ENCODE assay signal across 26 cellular contexts in genomic region chr15:74851960-74852359, GRCh38. TPM values are rescaled to one million over a fixed set of nuclear protein-coding genes. Genes with fewer than 3 reads are reported as not detected.
DNase-seq lines count a peak whose midpoint lies in the region; ATAC-seq and TF ChIP-seq lines count a peak whose summit lies in the region.
"Had no signal": no experiment of that assay in that cellular context is flagged by ENCODE, and none has a peak within 500 bp of the region (broad histone marks: within the 10 kb centered on the region; RNA-seq: fewer than 3 reads in every experiment).

No MANE protein-coding gene starts in this region.

- H3K9me2 ChIP-seq in PC-9 (ENCODE audit: insufficient read depth) = no peaks in the 10 kb centered on the region
- H3K9me2 ChIP-seq: SK-N-SH had no signal

- BruUV-seq in PC-9 (replicated peaks; lab: Mats Ljungman, UMichigan) = no TSS peak

- no peaks in the 10 kb centered on the region for H3K9me3 Mint-ChIP-seq in activated T-cell treated with anti-CD3 and anti-CD28 coated beads, Interleukin-2, amount 50 U/mL, for 24 hours
- no peaks in the 10 kb centered on the region for H3K9me3 Mint-ChIP-seq in activated T-helper 17 cell treated with anti-CD3 and anti-CD28 coated beads, Interleukin-2, amount 50 U/mL, for 72 hours
- no peaks in the 10 kb centered on the region for H3K9me3 Mint-ChIP-seq in stimulated activated effector memory CD8-positive, alpha-beta T cell treated with anti-CD3 and anti-CD28 coated beads, Interleukin-12 subunit alpha, Interleukin-12 subunit beta, amount 100 ng/mL, for 72 hours

- H3F3A ChIP-seq in PC-9 (ENCODE audit: insufficient read depth, low read depth) = peaks cover 18% of the 10 kb centered on the region; the same call in 1 of the 2 replicates

- peaks cover 5% of the 10 kb centered on the region; the same call in 1 of the 2 replicates for H3K79me2 ChIP-seq in PC-9 (ENCODE audit: low read depth)

- no peaks in the 10 kb centered on the region for H3K27me3 ChIP-seq in PC-9 (ENCODE audit: insufficient read depth, low read depth)
- H3K27me3 ChIP-seq: Peyer's patch had no signal

- DNase-seq in activated T-cell treated with anti-CD3 and anti-CD28 coated beads, Interleukin-2, amount 50 U/mL, for 24 hours = no peak
- no peak for DNase-seq in activated T-cell treated with anti-CD3 and anti-CD28 coated beads, Interleukin-2, amount 50 U/mL, for 1 hour
- DNase-seq in ELF-1 (ENCODE audit: low read depth, low spot score) (peak; percentile 61), PC-9 (no peak)
- no peak for DNase-seq in stimulated activated effector memory CD8-positive, alpha-beta T cell treated with anti-CD3 and anti-CD28 coated beads, Interleukin-12 subunit alpha, Interleukin-12 subunit beta, amount 100 ng/mL, for 72 hours (ENCODE audit: low spot score in 2 of 2)
- DNase-seq in activated CD4-positive, alpha-beta T cell treated with anti-CD3 and anti-CD28 coated beads, Interleukin-2, amount 50 U/mL, for 4 hours = no peak
- DNase-seq: Calu3, DMS79 treated with DMSO at 0.1 percent for 48 hours, GOT3, NCI-H1092, NCI-H1417 treated with DMSO at 0.1 percent for 48 hours, NCI-H1694 treated with DMSO at 0.1 percent for 48 hours, NCI-H2081, NCI-H2171 treated with DMSO at 0.1 percent for 48 hours, NCI-H345, NCI-H510A treated with DMSO at 0.1 percent for 48 hours, Peyer's patch, SK-N-SH, SW 1271 had no signal

- H3K4me3 ChIP-seq in PC-9 = no peak overlapping the region
- H3K4me3 ChIP-seq: HAP-1, Peyer's patch had no signal

- no peak for ATAC-seq in activated T-helper 17 cell treated with anti-CD3 and anti-CD28 coated beads, Interleukin-2, amount 50 U/mL, for 72 hours (replicated peaks)
- ATAC-seq in stimulated activated effector memory CD8-positive, alpha-beta T cell treated with anti-CD3 and anti-CD28 coated beads, Interleukin-12 subunit alpha, Interleukin-12 subunit beta, amount 100 ng/mL, for 72 hours = no peak
- ATAC-seq in GM21367 (IDR thresholded peaks at IDR 0.05; ENCODE audit: unreplicated experiment) = no peak

- peaks cover 9% of the 10 kb centered on the region for H3K4me1 Mint-ChIP-seq in activated T-cell treated with anti-CD3 and anti-CD28 coated beads, Interleukin-2, amount 50 U/mL, for 24 hours (ENCODE audit: low read depth)
- peaks cover 3% of the 10 kb centered on the region for H3K4me1 Mint-ChIP-seq in activated T-helper 17 cell treated with anti-CD3 and anti-CD28 coated beads, Interleukin-2, amount 50 U/mL, for 72 hours
- H3K4me1 Mint-ChIP-seq in stimulated activated effector memory CD8-positive, alpha-beta T cell treated with anti-CD3 and anti-CD28 coated beads, Interleukin-12 subunit alpha, Interleukin-12 subunit beta, amount 100 ng/mL, for 72 hours = peaks cover 14% of the 10 kb centered on the region

- peaks cover 12% of the 10 kb centered on the region; the same call in 1 of the 2 replicates for H4K20me1 ChIP-seq in PC-9 (ENCODE audit: insufficient read depth)

- no peaks in the 10 kb centered on the region for H3K27me3 Mint-ChIP-seq in activated T-cell treated with anti-CD3 and anti-CD28 coated beads, Interleukin-2, amount 50 U/mL, for 24 hours
- H3K27me3 Mint-ChIP-seq in activated T-helper 17 cell treated with anti-CD3 and anti-CD28 coated beads, Interleukin-2, amount 50 U/mL, for 72 hours = no peaks in the 10 kb centered on the region
- H3K27me3 Mint-ChIP-seq: B cell had no signal

- peak overlapping the region; percentile 69 for H3K27ac Mint-ChIP-seq in activated T-cell treated with anti-CD3 and anti-CD28 coated beads, Interleukin-2, amount 50 U/mL, for 24 hours
- peak overlapping the region; percentile 52 for H3K27ac Mint-ChIP-seq in activated T-helper 17 cell treated with anti-CD3 and anti-CD28 coated beads, Interleukin-2, amount 50 U/mL, for 72 hours
- H3K27ac Mint-ChIP-seq in stimulated activated effector memory CD8-positive, alpha-beta T cell treated with anti-CD3 and anti-CD28 coated beads, Interleukin-12 subunit alpha, Interleukin-12 subunit beta, amount 100 ng/mL, for 72 hours = peak overlapping the region; percentile 90
- H3K27ac Mint-ChIP-seq: B cell had no signal

- no peaks in the 10 kb centered on the region for H3K9me3 ChIP-seq in PC-9 (ENCODE audit: insufficient read depth, low read depth)
- H3K9me3 ChIP-seq: HAP-1, Peyer's patch, SK-N-SH had no signal

- peaks cover 6% of the 10 kb centered on the region for H3K4me1 ChIP-seq in PC-9 (replicated peaks; ENCODE audit: insufficient read depth)
- H3K4me1 ChIP-seq: HAP-1 had no signal

- peaks cover 81% of the 10 kb centered on the region for H3K36me3 Mint-ChIP-seq in activated T-cell treated with anti-CD3 and anti-CD28 coated beads, Interleukin-2, amount 50 U/mL, for 24 hours (ENCODE audit: low read depth)
- peaks cover 74% of the 10 kb centered on the region for H3K36me3 Mint-ChIP-seq in activated T-helper 17 cell treated with anti-CD3 and anti-CD28 coated beads, Interleukin-2, amount 50 U/mL, for 72 hours (ENCODE audit: low read depth)
- peaks cover 85% of the 10 kb centered on the region for H3K36me3 Mint-ChIP-seq in stimulated activated effector memory CD8-positive, alpha-beta T cell treated with anti-CD3 and anti-CD28 coated beads, Interleukin-12 subunit alpha, Interleukin-12 subunit beta, amount 100 ng/mL, for 72 hours

- H3K4me2 ChIP-seq in PC-9 = no peak overlapping the region
- H3K4me2 ChIP-seq: SK-N-SH had no signal

- CTCF ChIA-PET in PC-9 (lab: Charles Lee) = no interaction called here

- no peak for TF ChIP-seq CTCF in PC-9 (conservative IDR thresholded peaks at IDR 0.05)

- no peak overlapping the region for H3K4me3 Mint-ChIP-seq in activated T-cell treated with anti-CD3 and anti-CD28 coated beads, Interleukin-2, amount 50 U/mL, for 24 hours
- H3K4me3 Mint-ChIP-seq in activated T-helper 17 cell treated with anti-CD3 and anti-CD28 coated beads, Interleukin-2, amount 50 U/mL, for 72 hours = no peak overlapping the region
- H3K4me3 Mint-ChIP-seq in stimulated activated effector memory CD8-positive, alpha-beta T cell treated with anti-CD3 and anti-CD28 coated beads, Interleukin-12 subunit alpha, Interleukin-12 subunit beta, amount 100 ng/mL, for 72 hours = no peak overlapping the region
- H3K4me3 Mint-ChIP-seq: B cell had no signal

- intact Hi-C loops in PC-9 (cut with micrococcal nuclease; ENCODE audit: unreplicated experiment) = no loop called here

- H2AFZ ChIP-seq in PC-9 = no peak overlapping the region

- H3K36me3 ChIP-seq in PC-9 (ENCODE audit: low read depth) = peaks cover 3% of the 10 kb centered on the region

- H3K27ac ChIP-seq in PC-9 = no peak overlapping the region
- H3K27ac ChIP-seq: 22Rv1, C4-2B, Peyer's patch had no signal

- POLR2A ChIA-PET in PC-9 (lab: Charles Lee; ENCODE audit: unreplicated experiment) = no interaction called here

RNA-seq across cellular contexts. Expression of gene ULK3, which starts 9.0 kb away (rescaled TPM):
- 10 to 100 TPM; 44.1 to 46.7 TPM for total RNA-seq in activated T-helper 17 cell treated with anti-CD3 and anti-CD28 coated beads, Interleukin-2, amount 50 U/mL, for 72 hours
- total RNA-seq in PC-9 (2021) = 30.2 and 46.6 TPM in 2 replicates

RNA-seq across cellular contexts. Expression of gene SCAMP2, which starts 21.2 kb away (rescaled TPM):
- 100 to 1,000 TPM in 1 of 2 donors, 10 to 100 TPM in 1; 87.1 to 111 TPM for total RNA-seq in activated T-helper 17 cell treated with anti-CD3 and anti-CD28 coated beads, Interleukin-2, amount 50 U/mL, for 72 hours
- total RNA-seq in PC-9 (2021) = 84.6 and 87.4 TPM in 2 replicates

RNA-seq across cellular contexts. Expression of gene CPLX3, which starts 25.5 kb away (rescaled TPM):
- total RNA-seq in activated T-helper 17 cell treated with anti-CD3 and anti-CD28 coated beads, Interleukin-2, amount 50 U/mL, for 72 hours = under 1 TPM; 0.15 to 0.19 TPM
- not detected in 2 replicates for total RNA-seq in PC-9 (2021)
- total RNA-seq: B cell, Peyer's patch had no signal

RNA-seq across cellular contexts. Expression of gene MPI, which starts 37.9 kb away (rescaled TPM):
- total RNA-seq in activated T-helper 17 cell treated with anti-CD3 and anti-CD28 coated beads, Interleukin-2, amount 50 U/mL, for 72 hours = 10 to 100 TPM; 51.8 to 98.5 TPM
- total RNA-seq in PC-9 (2021) = 22.5 and 23.0 TPM in 2 replicates

RNA-seq across cellular contexts. Expression of gene LMAN1L, which starts 39.3 kb away (rescaled TPM):
- 1 to 10 TPM in 1 of 2 donors, under 1 TPM in 1; 0.82 to 1.6 TPM for total RNA-seq in activated T-helper 17 cell treated with anti-CD3 and anti-CD28 coated beads, Interleukin-2, amount 50 U/mL, for 72 hours
- total RNA-seq in PC-9 (2021) = not detected in 2 replicates
- total RNA-seq: HT-29, Peyer's patch had no signal
